8 cellular contexts compared by ENCODE assay signal in the genomic region with DNA sequence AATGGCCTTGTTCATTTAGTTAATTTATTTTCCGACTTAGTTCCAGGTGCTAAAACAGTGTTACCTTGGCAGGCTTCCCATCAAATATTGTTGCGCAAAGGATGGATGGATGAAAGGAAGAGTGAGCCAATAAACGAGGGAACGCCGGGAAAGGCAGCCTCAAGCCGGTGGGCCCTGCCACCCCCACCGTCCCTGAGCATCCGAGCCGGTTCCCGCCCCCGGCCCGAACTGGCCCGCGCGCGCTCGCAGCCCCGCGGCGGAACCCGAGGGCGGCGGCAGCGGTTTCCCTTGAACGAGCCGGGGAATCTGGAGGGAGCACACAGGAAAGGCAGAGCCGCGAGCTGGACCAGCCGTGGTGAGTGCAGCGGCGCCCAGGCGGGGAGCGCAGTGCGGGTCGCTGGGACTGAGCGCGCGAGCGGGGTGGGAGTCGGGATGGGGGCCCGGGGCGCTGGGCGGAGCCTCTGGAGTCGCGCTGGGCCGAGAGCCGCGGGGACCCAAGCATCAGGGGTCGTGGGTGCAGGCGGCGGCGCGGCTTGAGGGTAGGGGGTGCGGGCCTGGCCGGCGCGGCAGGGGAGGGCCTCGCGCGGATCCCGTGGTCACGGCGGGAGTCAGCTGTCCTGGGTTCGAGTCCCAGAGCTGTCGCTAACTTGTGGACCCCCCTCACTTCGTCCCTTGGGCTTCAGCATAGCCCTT. TPM values are rescaled to one million over a fixed set of nuclear protein-coding genes. Genes with fewer than 3 reads are reported as not detected.
A peak's percentile ranks its signal among the peaks of the same experiment; 100 is the strongest.
DNase-seq lines count a peak whose midpoint lies in the region; ATAC-seq, FAIRE-seq and TF ChIP-seq lines count a peak whose summit lies in the region.

A gene with protein sequence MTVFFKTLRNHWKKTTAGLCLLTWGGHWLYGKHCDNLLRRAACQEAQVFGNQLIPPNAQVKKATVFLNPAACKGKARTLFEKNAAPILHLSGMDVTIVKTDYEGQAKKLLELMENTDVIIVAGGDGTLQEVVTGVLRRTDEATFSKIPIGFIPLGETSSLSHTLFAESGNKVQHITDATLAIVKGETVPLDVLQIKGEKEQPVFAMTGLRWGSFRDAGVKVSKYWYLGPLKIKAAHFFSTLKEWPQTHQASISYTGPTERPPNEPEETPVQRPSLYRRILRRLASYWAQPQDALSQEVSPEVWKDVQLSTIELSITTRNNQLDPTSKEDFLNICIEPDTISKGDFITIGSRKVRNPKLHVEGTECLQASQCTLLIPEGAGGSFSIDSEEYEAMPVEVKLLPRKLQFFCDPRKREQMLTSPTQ (plus strand): TSS at position 331 of the 693 bp plus-strand sequence. CDS start 4,057 bp downstream, outside the sequence.

- no peaks in the 10 kb centered on the region for H3K9me1 ChIP-seq in keratinocyte (ENCODE audit: control insufficient read depth, extremely low read depth, insufficient read depth, low read length)

- peak within 1 kb of the TSS; percentile 76 for H3K9ac ChIP-seq in keratinocyte (ENCODE audit: control insufficient read depth, extremely low read depth, insufficient read depth, low read length)

- H3K27ac ChIP-seq in keratinocyte (ENCODE audit: control insufficient read depth, insufficient read depth, low read length), result peak within 1 kb of the TSS; percentile 17

- no peaks in the 10 kb centered on the region for H3K36me3 ChIP-seq in keratinocyte (ENCODE audit: control insufficient read depth in 2 of 2, extremely low read depth in 1 of 2, insufficient read depth in 2 of 2, low read length in 2 of 2)

- no peak for TF ChIP-seq CTCF in keratinocyte (optimal IDR thresholded peaks at IDR 0.05 in 1 of 3, IDR thresholded peaks at IDR 0.05 in 1 of 3, conservative IDR thresholded peaks at IDR 0.05 in 1 of 3; ENCODE audit: extremely low read depth in 1 of 3, insufficient read depth in 2 of 3, low read length in 3 of 3)

- H3K27me3 ChIP-seq in keratinocyte (ENCODE audit: control insufficient read depth, extremely low read depth, insufficient read depth, low read length), result no peaks in the 10 kb centered on the region

- FAIRE-seq in keratinocyte (lab: Jason Lieb, UNC), result no peak

- peaks cover 5% of the 10 kb centered on the region for H3K4me1 ChIP-seq in keratinocyte (ENCODE audit: control insufficient read depth, extremely low read depth, insufficient read depth, low read length)

- H3K9me3 ChIP-seq in keratinocyte (ENCODE audit: control insufficient read depth, low read depth, low read length), result no peaks in the 10 kb centered on the region

- peak within 1 kb of the TSS; percentile 99 for H2AFZ ChIP-seq in keratinocyte (ENCODE audit: control insufficient read depth, low read length)

- DNase-seq in AG08395 (ENCODE audit: low spot score) (peak; percentile 87), NCI-H2227 treated with DMSO at 0.1 percent for 48 hours (lab: John Stamatoyannopoulos, UW) (peak; percentile 89), keratinocyte (ENCODE audit: low read depth, low spot score) (no peak)
- DNase-seq in activated CD4-positive, CD25-positive, alpha-beta regulatory T cell treated with anti-CD3 and anti-CD28 coated beads, Interleukin-2, amount 50 U/mL, for 16 hours (ENCODE audit: low read depth, low spot score), result peak; percentile 55
- peak; percentile 65 for DNase-seq in central memory CD4-positive, alpha-beta T cell
- peak; percentile 53 to 72 for DNase-seq in stimulated activated CD4-positive, alpha-beta T cell treated with anti-CD3 and anti-CD28 coated beads, Interleukin-15, amount 100 ng/mL, for 1 hour (ENCODE audit: low read depth in 1 of 2, low spot score in 1 of 2)

- dilution Hi-C loops in keratinocyte (cut with MboI; ENCODE audit: extremely low pct_ligation_motif_present, low sequenced_read_pairs), result no loop called here

- H3K4me3 ChIP-seq in keratinocyte (ENCODE audit: control insufficient read depth in 2 of 3, extremely low read depth in 1 of 3, insufficient read depth in 2 of 3, low read depth in 1 of 3, low read length in 3 of 3), result peak within 1 kb of the TSS; percentile 75 to 88 (median 85)

- no peaks in the 10 kb centered on the region for H4K20me1 ChIP-seq in keratinocyte (ENCODE audit: control insufficient read depth, extremely low read depth, insufficient read depth, low read length)

- H3K79me2 ChIP-seq in keratinocyte (ENCODE audit: control insufficient read depth, insufficient read depth, low read length), result peaks cover 18% of the 10 kb centered on the region

- ATAC-seq in GM18870 (IDR thresholded peaks at IDR 0.05; ENCODE audit: unreplicated experiment) (peak; percentile 82), HG03103 (IDR thresholded peaks at IDR 0.05; ENCODE audit: low read depth, unreplicated experiment) (peak; percentile 77)

- peak within 1 kb of the TSS; percentile 84 for H3K4me2 ChIP-seq in keratinocyte (ENCODE audit: control insufficient read depth, extremely low read depth, insufficient read depth, low read depth, low read length)

RNA-seq across cellular contexts. Expression of the gene that starts here (rescaled TPM):
- polyA plus RNA-seq in keratinocyte, result 30.9 to 40.0 TPM (median 36.6 TPM) in 3 replicates
- polyA plus RNA-seq in keratinocyte (2011; ENCODE audit: low read depth), result 10.6 TPM
- polyA plus RNA-seq in keratinocyte (2011; cell fraction: cytosol; rRNA removed), result 24.0 and 45.4 TPM in 2 replicates
- polyA plus RNA-seq in keratinocyte (2011; cell fraction: nucleus; rRNA removed), result 54.0 and 61.2 TPM in 2 replicates
- 11.6 and 21.7 TPM in 2 replicates for polyA plus RNA-seq in keratinocyte (2012; ENCODE audit: low replicate concordance)
- 21.7 to 37.8 TPM (median 29.8 TPM) in 3 replicates for polyA minus RNA-seq in keratinocyte
- 12.9 TPM for polyA minus RNA-seq in keratinocyte (2011; cell fraction: cytosol; rRNA and poly(A)+ RNA removed)
- polyA minus RNA-seq in keratinocyte (2011; cell fraction: nucleus; rRNA and poly(A)+ RNA removed), result 24.0 and 47.0 TPM in 2 replicates
